11 cellular contexts compared by ENCODE assay signal in genomic region chr20:45049904-45050471, GRCh38. TPM values are rescaled to one million over a fixed set of nuclear protein-coding genes. Genes with fewer than 3 reads are reported as not detected.
DNase-seq lines count a peak whose midpoint lies in the region; ATAC-seq lines count a peak whose summit lies in the region.
"Had no signal": no experiment of that assay in that cellular context is flagged by ENCODE, and none has a peak within 500 bp of the region (broad histone marks: within the 10 kb centered on the region; RNA-seq: fewer than 3 reads in every experiment).

No MANE protein-coding gene starts in this region.

- ATAC-seq in left ventricle myocardium superior, result peak; percentile 20
- no peak for ATAC-seq in left cardiac atrium
- ATAC-seq in T-helper 17 cell, result peak; percentile 33
- ATAC-seq in HG02798 (IDR thresholded peaks at IDR 0.05; ENCODE audit: poor library complexity, unreplicated experiment), result no peak
- ATAC-seq: HCT116 had no signal

- no peaks in the 10 kb centered on the region for H3K36me3 Mint-ChIP-seq in T-helper 17 cell (ENCODE audit: low read depth)

- peak overlapping the region; percentile 84 for H3K4me3 Mint-ChIP-seq in T-helper 17 cell

- no peaks in the 10 kb centered on the region for H3K27me3 Mint-ChIP-seq in T-helper 17 cell

- intact Hi-C loops in left ventricle myocardium superior (cut with micrococcal nuclease) (no loop called here), left cardiac atrium (cut with DNase I) (loop anchor here in 1 of 2 donors (5.0 kb wide), 1 partner anchor 42 kb away; no protein-coding TSS in a partner anchor)

- peak overlapping the region; percentile 91 for H3K27ac Mint-ChIP-seq in T-helper 17 cell

- H3K27ac ChIP-seq in temporal lobe (ENCODE audit: low read depth, low read length), result peak overlapping the region; percentile 72

- peaks cover 52% of the 10 kb centered on the region for H3K4me1 Mint-ChIP-seq in T-helper 17 cell

- DNase-seq in left ventricle myocardium superior, result no peak
- no peak for DNase-seq in left cardiac atrium
- DNase-seq in T-helper 17 cell, result no peak
- peak; percentile 91 for DNase-seq in globus pallidus (ENCODE audit: low spot score)
- no peak for DNase-seq in AG20443 (ENCODE audit: low spot score)
- no peak for DNase-seq in activated effector memory CD4-positive, alpha-beta T cell treated with anti-CD3 and anti-CD28 coated beads, Interleukin-2, amount 50 U/mL, for 16 hours
- DNase-seq: AML-193, NCI-H526 treated with DMSO at 0.1 percent for 48 hours had no signal

- H3K9me3 ChIP-seq in T-helper 17 cell (ENCODE audit: control insufficient read depth, low read length, poor library complexity, severe bottlenecking), result no peaks in the 10 kb centered on the region

RNA-seq across cellular contexts. Expression of gene KCNS1, which starts 50.9 kb away (rescaled TPM):
- total RNA-seq in left ventricle myocardium superior (not detected), left cardiac atrium (under 1 TPM; 0.21 TPM), T-helper 17 cell (not detected), temporal lobe (1.7 TPM)

Comparison
In these comparisons a context has a peak if more than half of its experiments do, and no peak if none do; other contexts are left out.
1. ATAC-seq: peak in left ventricle myocardium superior (single experiment) and T-helper 17 cell (single experiment); none in left cardiac atrium (0 of 2) and HG02798 (single experiment).